1 cellular context compared by ENCODE assay signal in genomic region chr7:69799048-69799697, GRCh38.
TF ChIP-seq lines count a peak whose summit lies in the region.

No MANE protein-coding gene starts in this region.

TF ChIP-seq in SK-N-SH treated with all-trans-retinoic acid at 6 μM for 48 hours, 23 proteins besides CTCF, POLR2A, EP300 and RAD21 (continued from another document):
- no peak for TF ChIP-seq CREB5 (CRISPR knock-in tag; IDR thresholded peaks at IDR 0.05; ENCODE audit: low read depth)
- no peak for TF ChIP-seq POU6F1 (CRISPR knock-in tag; IDR thresholded peaks at IDR 0.05; ENCODE audit: borderline replicate concordance, low read depth)
- TF ChIP-seq ZFP30 (CRISPR knock-in tag; IDR thresholded peaks at IDR 0.05), result no peak
- TF ChIP-seq ARNTL (CRISPR knock-in tag; IDR thresholded peaks at IDR 0.05; ENCODE audit: borderline replicate concordance, low read depth), result no peak
- TF ChIP-seq TOX (CRISPR knock-in tag; IDR thresholded peaks at IDR 0.05; ENCODE audit: borderline replicate concordance), result no peak
